In the genomic region with DNA sequence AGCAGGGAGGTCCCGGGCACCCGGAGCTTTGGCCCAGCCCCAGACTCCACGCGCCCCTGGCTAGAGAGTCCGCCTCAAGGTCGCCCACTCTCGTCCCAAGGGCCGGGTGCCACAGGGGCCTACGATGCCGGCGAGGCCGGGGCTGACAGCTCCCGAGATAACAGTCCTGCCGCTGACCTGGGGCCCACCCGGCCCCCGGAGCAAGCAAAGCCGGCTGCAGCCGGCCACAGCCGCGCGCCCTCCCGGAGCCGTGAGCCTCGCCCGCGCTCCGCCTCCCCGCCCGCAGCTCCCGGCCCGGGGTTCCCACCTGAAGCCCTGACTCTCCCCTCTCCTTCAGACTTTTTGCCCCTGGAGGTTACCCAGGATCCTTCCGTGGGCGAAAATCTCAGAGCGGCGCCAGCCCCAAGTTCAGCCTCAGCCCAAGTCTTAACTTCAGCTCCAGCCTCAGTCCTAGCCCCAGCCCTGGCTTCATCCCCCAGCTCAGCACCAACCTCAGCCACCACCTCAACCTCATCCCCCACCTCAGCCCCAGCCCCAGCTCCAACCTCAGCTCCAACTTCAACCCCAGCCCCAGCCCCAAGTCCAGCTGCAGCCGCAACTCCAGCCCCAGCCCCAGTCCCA, we compare ENCODE assay signal across 12 cellular contexts. TPM values are rescaled to one million over a fixed set of nuclear protein-coding genes. Genes with fewer than 3 reads are reported as not detected.
DNase-seq lines count a peak whose midpoint lies in the region; ATAC-seq, FAIRE-seq and TF ChIP-seq lines count a peak whose summit lies in the region.
"Had no signal": no experiment of that assay in that cellular context is flagged by ENCODE, and none has a peak within 500 bp of the region (broad histone marks: within the 10 kb centered on the region; RNA-seq: fewer than 3 reads in every experiment).

No MANE protein-coding gene starts in this region.

- H3K9me3 ChIP-seq in heart left ventricle: no peaks in the 10 kb centered on the region

- ATAC-seq in activated CD8-positive, alpha-beta memory T cell treated with anti-CD3 and anti-CD28 coated beads, Interleukin-2, amount 10 ng/mL, durations not matched to agents 7 days and 5 days: no peak
- no peak for ATAC-seq in heart left ventricle

- H3K4me1 ChIP-seq in heart left ventricle: peaks cover 0 to 67% (median 17%) of the 10 kb centered on the region in 12 donors

- H3K36me3 ChIP-seq in heart left ventricle: no peaks in the 10 kb centered on the region

- intact Hi-C loops in heart left ventricle (cut with DNase I): loop anchor here in 2 of 10 donors (5.0 to 10.0 kb wide), 2 partner anchors 65 to 67 kb away; no protein-coding TSS in a partner anchor

- peaks cover 51% of the 10 kb centered on the region for H3K4me1 Mint-ChIP-seq in activated CD8-positive, alpha-beta memory T cell treated with anti-CD3 and anti-CD28 coated beads, Interleukin-2, amount 10 ng/mL, durations not matched to agents 7 days and 5 days

- no peak for TF ChIP-seq CTCF in fibroblast of the aortic adventitia (IDR thresholded peaks at IDR 0.05; ENCODE audit: insufficient read depth, low read length)
- TF ChIP-seq CTCF in heart left ventricle (IDR thresholded peaks at IDR 0.05): no peak

- DNase-seq in activated CD8-positive, alpha-beta memory T cell treated with anti-CD3 and anti-CD28 coated beads, Interleukin-2, amount 10 ng/mL, durations not matched to agents 7 days and 5 days: no peak
- DNase-seq in activated CD8-positive, alpha-beta memory T cell treated with anti-CD3 and anti-CD28 coated beads, Interleukin-2, amount 50 U/mL, for 48 hours: no peak
- DNase-seq in HuH-7.5 (ENCODE audit: low spot score) (peak; percentile 68), fibroblast of the aortic adventitia (ENCODE audit: low read depth) (no peak), GM19239 (ENCODE audit: insufficient read length, low spot score) (no peak), heart left ventricle (no peak), activated gamma-delta T cell treated with Interleukin-2 at 50 U/mL for 16 hours (no peak)
- DNase-seq: MV-4-11, SIG-M5, substantia nigra had no signal

- H3K27ac ChIP-seq in skin epidermis (peak overlapping the region in 13 of 21 experiments; percentile 30 to 100 (median 89)), heart left ventricle (no peak overlapping the region)

- TF ChIP-seq POLR2A in heart left ventricle (IDR thresholded peaks at IDR 0.05): no peak

- no peaks in the 10 kb centered on the region for H3K9me3 Mint-ChIP-seq in activated CD8-positive, alpha-beta memory T cell treated with anti-CD3 and anti-CD28 coated beads, Interleukin-2, amount 10 ng/mL, durations not matched to agents 7 days and 5 days (ENCODE audit: low read depth)

- FAIRE-seq in GM19239 (lab: Jason Lieb, UNC): no peak

- H3K4me3 ChIP-seq in fibroblast of the aortic adventitia (ENCODE audit: low read depth, low read length) (peak overlapping the region; percentile 54), skin epidermis (peak overlapping the region in 6 of 7 experiments; percentile 2 to 35 (median 10)), heart left ventricle (peak overlapping the region in 1 of 12 donors; percentile 26)

- peak overlapping the region; percentile 80 for H3K27ac Mint-ChIP-seq in activated CD8-positive, alpha-beta memory T cell treated with anti-CD3 and anti-CD28 coated beads, Interleukin-2, amount 10 ng/mL, durations not matched to agents 7 days and 5 days

- peaks cover 4% of the 10 kb centered on the region for H3K36me3 Mint-ChIP-seq in activated CD8-positive, alpha-beta memory T cell treated with anti-CD3 and anti-CD28 coated beads, Interleukin-2, amount 10 ng/mL, durations not matched to agents 7 days and 5 days

- peak overlapping the region; percentile 54 for H3K4me3 Mint-ChIP-seq in activated CD8-positive, alpha-beta memory T cell treated with anti-CD3 and anti-CD28 coated beads, Interleukin-2, amount 10 ng/mL, durations not matched to agents 7 days and 5 days

- H3K27me3 ChIP-seq in heart left ventricle: peaks cover 24 to 83% (median 36%) of the 10 kb centered on the region in 9 donors

- no peaks in the 10 kb centered on the region for H3K27me3 Mint-ChIP-seq in activated CD8-positive, alpha-beta memory T cell treated with anti-CD3 and anti-CD28 coated beads, Interleukin-2, amount 10 ng/mL, durations not matched to agents 7 days and 5 days

- 23 to 34% (median 30%) methylated on average over 24 to 36 of the region's 36 CpGs for WGBS in heart left ventricle, 4 donors

- CTCF ChIA-PET in activated CD8-positive, alpha-beta memory T cell treated with anti-CD3 and anti-CD28 coated beads, Interleukin-2, amount 10 ng/mL, durations not matched to agents 7 days and 5 days (lab: Charles Lee): interaction anchor here (0.9 to 8.5 kb wide), 12 partner anchors 8 to 297 kb away, joined by 3 to 75 read pairs (median 9); a partner anchor contains a TSS

RNA-seq across cellular contexts. Expression of a gene that starts 1.6 kb away (rescaled TPM):
- total RNA-seq in activated CD8-positive, alpha-beta memory T cell treated with anti-CD3 and anti-CD28 coated beads, Interleukin-2, amount 10 ng/mL, durations not matched to agents 7 days and 5 days: 10 to 100 TPM; 10.2 to 12.0 TPM
- total RNA-seq in fibroblast of the aortic adventitia (ENCODE audit: low replicate concordance): 1.1 and 2.4 TPM in 2 replicates
- 1 to 10 TPM in 1 of 9 donors, under 1 TPM in 3, not detected in 5; 0.08 to 1.3 (median 0.14) TPM for total RNA-seq in heart left ventricle
- under 1 TPM in 1 of 2 donors, not detected in 1; 0.08 TPM for polyA plus RNA-seq in heart left ventricle
- total RNA-seq: HT1080 had no signal

RNA-seq across cellular contexts. Expression of a gene that starts 15.4 kb away (rescaled TPM):
- total RNA-seq in activated CD8-positive, alpha-beta memory T cell treated with anti-CD3 and anti-CD28 coated beads, Interleukin-2, amount 10 ng/mL, durations not matched to agents 7 days and 5 days: under 1 TPM; 0.76 to 0.96 TPM
- total RNA-seq in fibroblast of the aortic adventitia (ENCODE audit: low replicate concordance) (not detected in 2 replicates), heart left ventricle (not detected)
- polyA plus RNA-seq in heart left ventricle: not detected
- total RNA-seq: HT1080 had no signal

RNA-seq across cellular contexts. Expression of a gene that starts 17.5 kb away (rescaled TPM):
- total RNA-seq in activated CD8-positive, alpha-beta memory T cell treated with anti-CD3 and anti-CD28 coated beads, Interleukin-2, amount 10 ng/mL, durations not matched to agents 7 days and 5 days: 100 to 1,000 TPM in 1 of 2 experiments, 10 to 100 TPM in 1; 93.1 to 108 TPM
- total RNA-seq in fibroblast of the aortic adventitia (ENCODE audit: low replicate concordance) (22.7 and 23.7 TPM in 2 replicates), heart left ventricle (100 to 1,000 TPM in 1 of 9 donors, 10 to 100 TPM in 6, 1 to 10 TPM in 2; 8.3 to 198 (median 21.7) TPM)
- polyA plus RNA-seq in heart left ventricle: 10 to 100 TPM; 11.8 to 45.1 TPM

RNA-seq across cellular contexts. Expression of a gene that starts 21.9 kb away (rescaled TPM):
- 10 to 100 TPM in 1 of 2 experiments, 1 to 10 TPM in 1; 9.1 to 11.6 TPM for total RNA-seq in activated CD8-positive, alpha-beta memory T cell treated with anti-CD3 and anti-CD28 coated beads, Interleukin-2, amount 10 ng/mL, durations not matched to agents 7 days and 5 days
- total RNA-seq in fibroblast of the aortic adventitia (ENCODE audit: low replicate concordance) (0.49 and 3.4 TPM in 2 replicates), heart left ventricle (1 to 10 TPM in 2 of 9 donors, under 1 TPM in 2, not detected in 5; 0.67 to 2.6 (median 0.94) TPM)
- 1 to 10 TPM in 1 of 2 donors, not detected in 1; 2.0 TPM for polyA plus RNA-seq in heart left ventricle

RNA-seq across cellular contexts. Expression of a gene that starts 30.9 kb away (rescaled TPM):
- 10 to 100 TPM; 80.1 to 87.6 TPM for total RNA-seq in activated CD8-positive, alpha-beta memory T cell treated with anti-CD3 and anti-CD28 coated beads, Interleukin-2, amount 10 ng/mL, durations not matched to agents 7 days and 5 days
- 1.1 TPM in 1 of 2 replicates, not detected in the other for total RNA-seq in fibroblast of the aortic adventitia (ENCODE audit: low replicate concordance)
- 100 to 1,000 TPM; 115 to 467 (median 306) TPM for total RNA-seq in heart left ventricle
- 100 to 1,000 TPM in 1 of 2 donors, 10 to 100 TPM in 1; 51.4 to 267 TPM for polyA plus RNA-seq in heart left ventricle

Comparison
In these comparisons a context has a peak if more than half of its experiments do, and no peak if none do; other contexts are left out.
1. H3K27ac ChIP-seq: peak in skin epidermis (13 of 21); none in heart left ventricle (0 of 12).